21 cellular contexts compared by ENCODE assay signal in genomic region chr3:194884649-194885315, GRCh38.
DNase-seq lines count a peak whose midpoint lies in the region; ATAC-seq and TF ChIP-seq lines count a peak whose summit lies in the region.
"Had no signal": no experiment of that assay in that cellular context is flagged by ENCODE, and none has a peak within 500 bp of the region (broad histone marks: within the 10 kb centered on the region; RNA-seq: fewer than 3 reads in every experiment).

No MANE protein-coding gene starts in this region.

- no peaks in the 10 kb centered on the region for H3K36me3 ChIP-seq in MG63
- H3K36me3 ChIP-seq in skeletal muscle tissue (ENCODE audit: control insufficient read depth in 3 of 3, insufficient read depth in 3 of 3, low read length in 3 of 3), result no peaks in the 10 kb centered on the region
- H3K36me3 ChIP-seq: neural progenitor cell, stomach, upper lobe of left lung had no signal

- TF ChIP-seq CTCF in cardiac fibroblast (IDR thresholded peaks at IDR 0.05; ENCODE audit: low read depth, low read length), result no peak
- TF ChIP-seq CTCF in GM10266 (IDR thresholded peaks at IDR 0.05; ENCODE audit: control insufficient read depth, insufficient read depth, low read depth, missing control alignments), result no peak

- ATAC-seq in left ventricle myocardium superior (peak; percentile 41), HG03442 (IDR thresholded peaks at IDR 0.05; ENCODE audit: unreplicated experiment) (no peak), GM18861 (IDR thresholded peaks at IDR 0.05; ENCODE audit: unreplicated experiment) (no peak)
- ATAC-seq: activated CD8-positive, alpha-beta T cell treated with anti-CD3 and anti-CD28 coated beads for 36 hours; HCT116; left colon had no signal

- intact Hi-C loops in left ventricle myocardium superior (cut with micrococcal nuclease), result no loop called here

- DNase-seq in MG63 (peak; percentile 44), cardiac fibroblast (ENCODE audit: low read depth in 2 of 2) (peak; percentile 61 to 73), left ventricle myocardium superior (peak; percentile 43), GM10266 (ENCODE audit: extremely low spot score) (no peak)
- DNase-seq: activated B cell treated with CpG ODN at 0.5 μM for 24 hours; activated CD8-positive, alpha-beta T cell treated with anti-CD3 and anti-CD28 coated beads for 36 hours; activated naive CD4-positive, alpha-beta T cell treated with anti-CD3 and anti-CD28 coated beads, Interleukin-2, amount 50 U/mL, for 16 hours; AML-193; DMS79 treated with DMSO at 0.1 percent for 48 hours; left colon; NCI-H146; NCI-H526; stimulated activated CD4-positive, alpha-beta T cell treated with anti-CD3 and anti-CD28 coated beads, Interleukin-4, amount 100 ng/mL, for 4 hours; stomach; T1000; upper lobe of left lung had no signal

- H3K9me3 ChIP-seq in MG63 (peaks cover 10% of the 10 kb centered on the region), skeletal muscle tissue (ENCODE audit: control insufficient read depth in 3 of 3, low read length in 3 of 3) (peaks cover 0 to 4% (median 0%) of the 10 kb centered on the region in 3 donors)

- H3K4me3 ChIP-seq in MG63 (no peak overlapping the region), cardiac fibroblast (replicated peaks in 1 of 2; ENCODE audit: low read depth in 2 of 2, low read length in 2 of 2) (no peak overlapping the region), skeletal muscle tissue (ENCODE audit: low read length in 3 of 3) (no peak overlapping the region)
- H3K4me3 ChIP-seq: neural progenitor cell, stomach, upper lobe of left lung had no signal

- H3K27ac ChIP-seq in skeletal muscle tissue (ENCODE audit: low read depth, low read length), result peak overlapping the region; percentile 15
- H3K27ac ChIP-seq: neural progenitor cell, stomach had no signal

- no peaks in the 10 kb centered on the region for H3K27me3 ChIP-seq in MG63
- H3K27me3 ChIP-seq in skeletal muscle tissue (ENCODE audit: control insufficient read depth in 3 of 3, insufficient read depth in 3 of 3, low read length in 3 of 3), result no peaks in the 10 kb centered on the region
- H3K27me3 ChIP-seq: neural progenitor cell, stomach, upper lobe of left lung had no signal

- H3K9ac ChIP-seq in skeletal muscle tissue (ENCODE audit: low read depth in 1 of 3, low read length in 3 of 3), result no peak overlapping the region
- H3K9ac ChIP-seq: neural progenitor cell had no signal

- H3K4me1 ChIP-seq in skeletal muscle tissue (ENCODE audit: control insufficient read depth in 3 of 3, insufficient read depth in 3 of 3, low read length in 3 of 3), result peaks cover 14 to 17% (median 17%) of the 10 kb centered on the region in 3 donors
- H3K4me1 ChIP-seq: neural progenitor cell had no signal
